In the genomic region with DNA sequence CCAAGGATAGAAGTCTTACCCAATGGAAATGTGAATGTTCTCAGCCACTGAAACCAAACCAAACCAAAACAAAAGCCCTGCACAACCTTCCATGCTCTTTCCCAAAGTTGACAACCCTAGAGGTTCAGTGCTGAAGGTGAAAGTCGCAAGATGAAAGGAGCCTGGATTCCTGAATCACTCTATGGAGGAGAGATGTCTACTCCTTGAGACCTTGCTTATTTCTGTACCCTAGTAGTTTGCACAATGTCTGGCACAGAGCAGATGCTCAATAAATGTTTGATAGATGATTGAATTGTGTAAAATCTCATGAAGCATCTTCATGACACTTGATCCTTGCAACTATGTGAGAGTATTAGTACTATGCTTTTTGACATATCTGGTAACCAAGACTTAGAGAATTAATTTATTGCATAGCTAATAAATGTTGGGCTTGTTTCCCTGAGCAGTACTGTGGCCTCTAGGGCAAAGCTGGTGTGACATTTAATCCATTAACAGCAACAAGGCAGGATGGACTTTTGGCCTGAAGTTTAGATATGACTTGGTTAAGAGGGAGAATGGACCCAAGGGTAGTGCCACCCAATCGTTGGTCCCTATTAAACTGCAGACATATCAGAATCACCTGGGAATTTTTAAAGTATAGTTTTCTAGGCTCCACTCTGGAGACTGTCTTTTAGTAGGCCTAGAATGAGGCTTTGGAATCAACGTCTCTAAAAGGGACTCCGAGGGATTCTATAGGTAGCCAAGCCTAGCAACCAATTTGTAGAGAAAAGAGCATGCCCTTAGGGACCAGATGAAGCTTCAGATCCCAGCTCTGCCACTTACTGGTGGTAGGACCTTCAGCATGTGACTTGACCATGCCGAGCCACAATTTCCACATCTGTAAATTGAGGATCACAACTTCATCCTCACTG, we compare ENCODE assay signal across 24 cellular contexts.
"Had no signal": no experiment of that assay in that cellular context is flagged by ENCODE, and none has a peak within 500 bp of the region (broad histone marks: within the 10 kb centered on the region; RNA-seq: fewer than 3 reads in every experiment).

No MANE protein-coding gene starts in this region.

- DNase-seq: hypothalamus; immature natural killer cell; left ventricle myocardium inferior; naive B cell; natural killer cell; nephron progenitor cell; ovary; right lobe of liver; stimulated activated CD4-positive, alpha-beta T cell treated with anti-CD3 and anti-CD28 coated beads, Interleukin-12 subunit alpha, Interleukin-12 subunit beta, amount 100 ng/mL, for 4 hours; stimulated activated CD4-positive, alpha-beta T cell treated with anti-CD3 and anti-CD28 coated beads, Interleukin-15, amount 100 ng/mL, for 24 hours; stimulated activated CD4-positive, alpha-beta T cell treated with anti-CD3 and anti-CD28 coated beads, Interleukin-2, amount 100 ng/mL, for 24 hours; stimulated activated CD4-positive, alpha-beta T cell treated with anti-CD3 and anti-CD28 coated beads, Interleukin-4, amount 100 ng/mL, for 1 hour; stimulated activated naive CD4-positive, alpha-beta T cell; uterus had no signal

- H3K9me3 Mint-ChIP-seq: natural killer cell; stimulated activated effector memory CD8-positive, alpha-beta T cell treated with anti-CD3 and anti-CD28 coated beads, Interleukin-12 subunit alpha, Interleukin-12 subunit beta, amount 100 ng/mL, for 72 hours had no signal

- H3K27ac ChIP-seq: left ventricle myocardium inferior, neural progenitor cell, ovary, right atrium auricular region, right lobe of liver, tibial nerve, uterus had no signal

- H3K9me3 ChIP-seq: ovary, right lobe of liver, uterus had no signal

- H3K4me3 ChIP-seq: left ventricle myocardium inferior, lung, neural progenitor cell, ovary, right atrium auricular region, right lobe of liver, tibial nerve, uterus had no signal

- FAIRE-seq: islet of Langerhans had no signal

- H3K4me3 Mint-ChIP-seq: immature natural killer cell; mesothelial cell of epicardium; naive B cell; natural killer cell; nephron progenitor cell; neural progenitor cell; stimulated activated effector memory CD8-positive, alpha-beta T cell treated with anti-CD3 and anti-CD28 coated beads, Interleukin-12 subunit alpha, Interleukin-12 subunit beta, amount 100 ng/mL, for 72 hours; stimulated activated naive CD8-positive, alpha-beta T cell treated with anti-CD3 and anti-CD28 coated beads, Interleukin-15, Interleukin-2, amounts not matched to agents 100 ng/mL and 50 ng/mL, for 24 hours; type B pancreatic cell had no signal

- H3K27me3 ChIP-seq: neural progenitor cell, ovary, right atrium auricular region, right lobe of liver, tibial nerve, uterus had no signal

- ATAC-seq: natural killer cell, right lobe of liver had no signal

- H3K27me3 Mint-ChIP-seq: type B pancreatic cell had no signal

- H3K27ac Mint-ChIP-seq: immature natural killer cell; naive B cell; natural killer cell; nephron progenitor cell; neural progenitor cell; progenitor cell of endocrine pancreas; stimulated activated effector memory CD8-positive, alpha-beta T cell treated with anti-CD3 and anti-CD28 coated beads, Interleukin-12 subunit alpha, Interleukin-12 subunit beta, amount 100 ng/mL, for 72 hours; stimulated activated naive CD8-positive, alpha-beta T cell treated with anti-CD3 and anti-CD28 coated beads, Interleukin-15, Interleukin-2, amounts not matched to agents 100 ng/mL and 50 ng/mL, for 24 hours; type B pancreatic cell had no signal

- H3K36me3 ChIP-seq: left ventricle myocardium inferior, neural progenitor cell, ovary, right atrium auricular region, right lobe of liver, tibial nerve, uterus had no signal

- H3K9ac ChIP-seq: neural progenitor cell had no signal

- H3K4me2 ChIP-seq: neural progenitor cell had no signal

- H3K4me1 Mint-ChIP-seq: immature natural killer cell; natural killer cell; stimulated activated effector memory CD8-positive, alpha-beta T cell treated with anti-CD3 and anti-CD28 coated beads, Interleukin-12 subunit alpha, Interleukin-12 subunit beta, amount 100 ng/mL, for 72 hours had no signal

- H3K36me3 Mint-ChIP-seq: immature natural killer cell; naive B cell; natural killer cell; neural progenitor cell; stimulated activated effector memory CD8-positive, alpha-beta T cell treated with anti-CD3 and anti-CD28 coated beads, Interleukin-12 subunit alpha, Interleukin-12 subunit beta, amount 100 ng/mL, for 72 hours; type B pancreatic cell had no signal
